ENCODE assay signal across 10 cellular contexts in the genomic region with DNA sequence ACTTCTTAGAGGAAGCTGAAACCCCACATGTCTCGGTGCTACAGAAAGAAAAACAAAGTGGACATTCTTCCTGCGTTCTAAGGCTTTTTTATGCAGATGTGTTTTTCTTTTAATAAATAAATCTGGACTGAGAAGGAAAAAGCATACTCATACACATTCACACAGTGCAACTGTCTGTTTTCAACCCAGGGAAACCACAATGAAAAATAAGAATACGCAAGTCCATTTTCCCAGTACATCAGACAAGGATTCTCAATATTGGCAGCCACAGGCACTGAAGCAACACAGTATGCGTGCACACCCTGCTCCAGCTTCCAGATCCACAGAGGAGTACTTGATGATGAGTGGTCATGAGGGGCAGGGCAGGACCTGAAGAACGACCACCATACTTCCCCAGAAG.
A peak's percentile ranks its signal among the peaks of the same experiment; 100 is the strongest.
DNase-seq lines count a peak whose midpoint lies in the region; ATAC-seq and FAIRE-seq lines count a peak whose summit lies in the region.
"Had no signal": no experiment of that assay in that cellular context is flagged by ENCODE, and none has a peak within 500 bp of the region (broad histone marks: within the 10 kb centered on the region; RNA-seq: fewer than 3 reads in every experiment).

No MANE protein-coding gene starts in this region.

- H3K36me3 ChIP-seq in thymus (ENCODE audit: control insufficient read depth, insufficient read depth) = peaks cover 39% of the 10 kb centered on the region

- no peak for DNase-seq in activated T-cell treated with anti-CD3 and anti-CD28 coated beads, Interleukin-2, amount 50 U/mL, for 24 hours
- DNase-seq in activated T-cell treated with anti-CD3 and anti-CD28 coated beads for 4 hours (no peak), iris pigment epithelial cell (ENCODE audit: low read depth) (peak; percentile 74), frontal cortex (ENCODE audit: low spot score in 2 of 2) (no peak)
- DNase-seq in activated T-helper 1 cell treated with anti-CD3 and anti-CD28 coated beads, Interleukin-12 subunit alpha, Interleukin-12 subunit beta, Interleukin-2, Interleukin-4 antibody, amounts not matched to agents 30 ng/mL and 10 ng/mL and 1 ng/mL, durations not matched to agents 14 hours and 24 hours and 36 hours (ENCODE audit: low spot score) = no peak
- DNase-seq: body of pancreas, nucleus accumbens had no signal

- H3K27me3 Mint-ChIP-seq in activated T-cell treated with anti-CD3 and anti-CD28 coated beads, Interleukin-2, amount 50 U/mL, for 24 hours = no peaks in the 10 kb centered on the region
- no peaks in the 10 kb centered on the region for H3K27me3 Mint-ChIP-seq in activated T-helper 1 cell treated with anti-CD3 and anti-CD28 coated beads, Interleukin-12 subunit alpha, Interleukin-12 subunit beta, Interleukin-2, Interleukin-4 antibody, amounts not matched to agents 30 ng/mL and 10 ng/mL and 1 ng/mL, durations not matched to agents 14 hours and 24 hours and 36 hours (ENCODE audit: insufficient read depth)

- WGBS in thymus = 70% methylated on average over 5 of the region's 5 CpGs

- intact Hi-C loops in activated T-helper 1 cell treated with anti-CD3 and anti-CD28 coated beads, Interleukin-12 subunit alpha, Interleukin-12 subunit beta, Interleukin-2, Interleukin-4 antibody, amounts not matched to agents 30 ng/mL and 10 ng/mL and 1 ng/mL, durations not matched to agents 14 hours and 24 hours and 36 hours (cut with micrococcal nuclease) = no loop called here

- H3K4me1 ChIP-seq in thymus (ENCODE audit: control insufficient read depth, insufficient read depth, low read length) = peaks cover 69% of the 10 kb centered on the region

- peak overlapping the region; percentile 0 for H3K27ac ChIP-seq in thymus (ENCODE audit: low read depth)
- H3K27ac ChIP-seq: body of pancreas had no signal

- no peaks in the 10 kb centered on the region for H3K27me3 ChIP-seq in thymus (ENCODE audit: control insufficient read depth, insufficient read depth)
- H3K27me3 ChIP-seq: body of pancreas had no signal

- H3K9me3 Mint-ChIP-seq in activated T-cell treated with anti-CD3 and anti-CD28 coated beads, Interleukin-2, amount 50 U/mL, for 24 hours = no peaks in the 10 kb centered on the region
- no peaks in the 10 kb centered on the region for H3K9me3 Mint-ChIP-seq in activated T-helper 1 cell treated with anti-CD3 and anti-CD28 coated beads, Interleukin-12 subunit alpha, Interleukin-12 subunit beta, Interleukin-2, Interleukin-4 antibody, amounts not matched to agents 30 ng/mL and 10 ng/mL and 1 ng/mL, durations not matched to agents 14 hours and 24 hours and 36 hours

- ATAC-seq in GM19023 (IDR thresholded peaks at IDR 0.05; ENCODE audit: unreplicated experiment) (no peak), GM19467 (IDR thresholded peaks at IDR 0.05; ENCODE audit: unreplicated experiment) (no peak)
- ATAC-seq: body of pancreas had no signal

- H3K4me3 ChIP-seq in thymus (ENCODE audit: low read length) = no peak overlapping the region
- H3K4me3 ChIP-seq: body of pancreas had no signal

- peak overlapping the region; percentile 96 for H3K4me3 Mint-ChIP-seq in activated T-cell treated with anti-CD3 and anti-CD28 coated beads, Interleukin-2, amount 50 U/mL, for 24 hours
- peak overlapping the region; percentile 96 for H3K4me3 Mint-ChIP-seq in activated T-helper 1 cell treated with anti-CD3 and anti-CD28 coated beads, Interleukin-12 subunit alpha, Interleukin-12 subunit beta, Interleukin-2, Interleukin-4 antibody, amounts not matched to agents 30 ng/mL and 10 ng/mL and 1 ng/mL, durations not matched to agents 14 hours and 24 hours and 36 hours

- peaks cover 97% of the 10 kb centered on the region for H3K4me1 Mint-ChIP-seq in activated T-cell treated with anti-CD3 and anti-CD28 coated beads, Interleukin-2, amount 50 U/mL, for 24 hours (ENCODE audit: low read depth)
- H3K4me1 Mint-ChIP-seq in activated T-helper 1 cell treated with anti-CD3 and anti-CD28 coated beads, Interleukin-12 subunit alpha, Interleukin-12 subunit beta, Interleukin-2, Interleukin-4 antibody, amounts not matched to agents 30 ng/mL and 10 ng/mL and 1 ng/mL, durations not matched to agents 14 hours and 24 hours and 36 hours (ENCODE audit: low read depth) = peaks cover 98% of the 10 kb centered on the region

- no peak for FAIRE-seq in frontal cortex (lab: Jason Lieb, UNC)

- H3K27ac Mint-ChIP-seq in activated T-cell treated with anti-CD3 and anti-CD28 coated beads, Interleukin-2, amount 50 U/mL, for 24 hours = peak overlapping the region; percentile 97
- peak overlapping the region; percentile 98 for H3K27ac Mint-ChIP-seq in activated T-helper 1 cell treated with anti-CD3 and anti-CD28 coated beads, Interleukin-12 subunit alpha, Interleukin-12 subunit beta, Interleukin-2, Interleukin-4 antibody, amounts not matched to agents 30 ng/mL and 10 ng/mL and 1 ng/mL, durations not matched to agents 14 hours and 24 hours and 36 hours

- H3K36me3 Mint-ChIP-seq in activated T-cell treated with anti-CD3 and anti-CD28 coated beads, Interleukin-2, amount 50 U/mL, for 24 hours (ENCODE audit: low read depth) = peaks cover 95% of the 10 kb centered on the region
- H3K36me3 Mint-ChIP-seq in activated T-helper 1 cell treated with anti-CD3 and anti-CD28 coated beads, Interleukin-12 subunit alpha, Interleukin-12 subunit beta, Interleukin-2, Interleukin-4 antibody, amounts not matched to agents 30 ng/mL and 10 ng/mL and 1 ng/mL, durations not matched to agents 14 hours and 24 hours and 36 hours (ENCODE audit: low read depth) = peaks cover 57% of the 10 kb centered on the region

- no peaks in the 10 kb centered on the region for H3K9me3 ChIP-seq in thymus (ENCODE audit: control insufficient read depth)
- H3K9me3 ChIP-seq: body of pancreas had no signal
